In the genomic region with DNA sequence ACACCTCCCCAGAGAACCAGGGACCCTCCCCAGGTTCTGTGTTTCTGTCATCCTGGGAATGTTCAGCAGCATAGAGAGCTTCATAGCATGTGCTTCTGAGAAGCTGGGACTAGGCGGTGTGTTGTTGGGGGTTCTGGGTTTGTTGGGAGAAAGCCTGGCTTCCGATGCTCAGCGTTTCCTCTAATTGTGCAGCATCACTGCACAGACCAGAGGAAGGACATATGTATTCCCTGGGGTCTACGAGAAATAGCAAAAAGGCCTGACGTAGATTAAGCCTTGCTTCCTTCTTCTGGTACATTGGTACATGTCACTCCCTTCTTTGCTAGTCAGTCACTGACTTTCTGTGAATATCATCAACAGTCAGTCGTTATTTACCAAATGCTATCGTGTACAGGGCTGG, we compare ENCODE assay signal across 21 cellular contexts.
DNase-seq lines count a peak whose midpoint lies in the region; ATAC-seq and TF ChIP-seq lines count a peak whose summit lies in the region.
"Had no signal": no experiment of that assay in that cellular context is flagged by ENCODE, and none has a peak within 500 bp of the region (broad histone marks: within the 10 kb centered on the region; RNA-seq: fewer than 3 reads in every experiment).

No MANE protein-coding gene starts in this region.

- H3K27me3 Mint-ChIP-seq in stimulated activated naive B cell treated with anti-CD40 and anti-IgM and Interleukin-4, amounts not matched to agents 10 μg/mL and 1 μg/mL and 100 μg/mL, for 72 hours, result peaks cover 0 to 5% of the 10 kb centered on the region in 2 donors
- H3K27me3 Mint-ChIP-seq in CD4-positive, alpha-beta T cell, result no peaks in the 10 kb centered on the region
- H3K27me3 Mint-ChIP-seq: CD4-positive, CD25-positive, alpha-beta regulatory T cell had no signal

- peak overlapping the region; percentile 25 for H3K27ac Mint-ChIP-seq in stimulated activated naive B cell treated with anti-CD40 and anti-IgM and Interleukin-4, amounts not matched to agents 10 μg/mL and 1 μg/mL and 100 μg/mL, for 72 hours
- no peak overlapping the region for H3K27ac Mint-ChIP-seq in CD4-positive, alpha-beta T cell

- H3K4me3 Mint-ChIP-seq in stimulated activated naive B cell treated with anti-CD40 and anti-IgM and Interleukin-4, amounts not matched to agents 10 μg/mL and 1 μg/mL and 100 μg/mL, for 72 hours, result peak overlapping the region in 1 of 2 donors; percentile 29
- no peak overlapping the region for H3K4me3 Mint-ChIP-seq in CD4-positive, alpha-beta T cell
- H3K4me3 Mint-ChIP-seq: CD4-positive, CD25-positive, alpha-beta regulatory T cell had no signal

- POLR2A ChIA-PET in CD4-positive, alpha-beta T cell (lab: Charles Lee), result no interaction called here

- ATAC-seq in Right ventricle myocardium superior (ENCODE audit: poor library complexity) (peak; percentile 23), body of pancreas (peak; percentile 27), right cardiac atrium (peak in 1 of 2 donors; percentile 47), HG03342 (IDR thresholded peaks at IDR 0.05; ENCODE audit: unreplicated experiment) (no peak)
- peak; percentile 98 to 99 for ATAC-seq in stimulated activated naive B cell treated with anti-CD40 and anti-IgM and Interleukin-4, amounts not matched to agents 10 μg/mL and 1 μg/mL and 100 μg/mL, for 72 hours (replicated peaks)
- ATAC-seq in CD4-positive, alpha-beta T cell (ENCODE audit: poor library complexity), result no peak
- ATAC-seq: Panc1 had no signal

- CTCF ChIA-PET in CD4-positive, alpha-beta T cell (lab: Charles Lee), result no interaction called here

- no peaks in the 10 kb centered on the region for H3K9me3 ChIP-seq in body of pancreas
- no peaks in the 10 kb centered on the region for H3K9me3 ChIP-seq in right cardiac atrium (ENCODE audit: control insufficient read depth, low read length)
- peaks cover 4% of the 10 kb centered on the region for H3K9me3 ChIP-seq in CD4-positive, alpha-beta T cell (ENCODE audit: control insufficient read depth, low read length)

- H3K4me1 ChIP-seq in body of pancreas, result peaks cover 6% of the 10 kb centered on the region
- H3K4me1 ChIP-seq in right cardiac atrium (ENCODE audit: control insufficient read depth, insufficient read depth, low read length), result no peaks in the 10 kb centered on the region

- intact Hi-C loops in Right ventricle myocardium superior (cut with DNase I) (no loop called here), cardiac septum (cut with DNase I) (no loop called here), body of pancreas (cut with DNase I) (no loop called here), right cardiac atrium (cut with DNase I) (no loop called here)
- intact Hi-C loops in CD4-positive, alpha-beta T cell (cut with DNase I, micrococcal nuclease), result no loop called here

- 76 to 81% methylated on average over 7 of the region's 7 CpGs for WGBS in body of pancreas, 2 donors
- 70% methylated on average over 7 of the region's 7 CpGs for WGBS in right cardiac atrium

- H3K27me3 ChIP-seq in body of pancreas (no peaks in the 10 kb centered on the region), right cardiac atrium (ENCODE audit: control insufficient read depth, insufficient read depth) (no peaks in the 10 kb centered on the region)
- H3K27me3 ChIP-seq in CD4-positive, alpha-beta T cell (ENCODE audit: control insufficient read depth, insufficient read depth, low read length), result no peaks in the 10 kb centered on the region

- peaks cover 12 to 18% of the 10 kb centered on the region in 2 donors for H3K4me1 Mint-ChIP-seq in stimulated activated naive B cell treated with anti-CD40 and anti-IgM and Interleukin-4, amounts not matched to agents 10 μg/mL and 1 μg/mL and 100 μg/mL, for 72 hours
- H3K4me1 Mint-ChIP-seq in CD4-positive, alpha-beta T cell (ENCODE audit: low read depth), result peaks cover 18% of the 10 kb centered on the region

- no peak for TF ChIP-seq CTCF in body of pancreas (IDR thresholded peaks at IDR 0.05)
- TF ChIP-seq CTCF in CD4-positive, alpha-beta T cell (IDR thresholded peaks at IDR 0.05), result no peak

- no peaks in the 10 kb centered on the region for H3K36me3 ChIP-seq in body of pancreas (replicated peaks in 1 of 2; ENCODE audit: insufficient read depth in 1 of 2, low read depth in 2 of 2)

- no peak overlapping the region for H3K4me3 ChIP-seq in body of pancreas
- H3K4me3 ChIP-seq in right cardiac atrium (ENCODE audit: low read length), result no peak overlapping the region
- H3K4me3 ChIP-seq: GM23248 had no signal

- peaks cover 0 to 4% of the 10 kb centered on the region in 2 donors for H3K36me3 Mint-ChIP-seq in stimulated activated naive B cell treated with anti-CD40 and anti-IgM and Interleukin-4, amounts not matched to agents 10 μg/mL and 1 μg/mL and 100 μg/mL, for 72 hours
- H3K36me3 Mint-ChIP-seq in CD4-positive, alpha-beta T cell (ENCODE audit: low read depth), result no peaks in the 10 kb centered on the region
- H3K36me3 Mint-ChIP-seq: CD4-positive, CD25-positive, alpha-beta regulatory T cell had no signal

- H3K27ac ChIP-seq in body of pancreas, result peak overlapping the region in 1 of 4 donors; percentile 33
- H3K27ac ChIP-seq in right cardiac atrium (ENCODE audit: low read length), result peak overlapping the region; percentile 8
- H3K27ac ChIP-seq in CD4-positive, alpha-beta T cell (ENCODE audit: low read depth, low read length), result no peak overlapping the region
- H3K27ac ChIP-seq: GM23248 had no signal

- H3K9me3 Mint-ChIP-seq in stimulated activated naive B cell treated with anti-CD40 and anti-IgM and Interleukin-4, amounts not matched to agents 10 μg/mL and 1 μg/mL and 100 μg/mL, for 72 hours, result peaks cover 0 to 3% of the 10 kb centered on the region in 2 donors
- peaks cover 2% of the 10 kb centered on the region for H3K9me3 Mint-ChIP-seq in CD4-positive, alpha-beta T cell

- DNase-seq in Right ventricle myocardium superior (no peak), cardiac septum (ENCODE audit: low spot score) (no peak), body of pancreas (no peak), right cardiac atrium (no peak), D341Med (ENCODE audit: low spot score) (no peak)
- DNase-seq in stimulated activated naive B cell treated with anti-CD40 and anti-IgM and Interleukin-4, amounts not matched to agents 10 μg/mL and 1 μg/mL and 100 μg/mL, for 72 hours, result peak; percentile 12
- DNase-seq in CD4-positive, alpha-beta T cell, result no peak
- DNase-seq: 8988T; Calu3; CD4-positive, CD25-positive, alpha-beta regulatory T cell; DMS79; GDM1; GM23248; KBM-7; NCI-H1105; NCI-H187; NCI-H446 treated with DMSO at 0.1 percent for 48 hours; NCI-H748 treated with DMSO at 0.1 percent for 48 hours; SHP77 had no signal

- TF ChIP-seq POLR2A in body of pancreas (IDR thresholded peaks at IDR 0.05), result no peak

Comparison
In these comparisons a context has a peak if more than half of its experiments do, and no peak if none do; other contexts are left out.
1. ATAC-seq: peak in Right ventricle myocardium superior (single experiment), body of pancreas (single experiment) and stimulated activated naive B cell treated with anti-CD40 and anti-IgM and Interleukin-4, amounts not matched to agents 10 μg/mL and 1 μg/mL and 100 μg/mL, for 72 hours (2 of 2); none in HG03342 (single experiment) and CD4-positive, alpha-beta T cell (single experiment).